Comparison of ENCODE assay signal across 11 cellular contexts in genomic region chr11:65308281-65308891, GRCh38. TPM values are rescaled to one million over a fixed set of nuclear protein-coding genes. Genes with fewer than 3 reads are reported as not detected.
DNase-seq lines count a peak whose midpoint lies in the region; ATAC-seq and TF ChIP-seq lines count a peak whose summit lies in the region.
"Had no signal": no experiment of that assay in that cellular context is flagged by ENCODE, and none has a peak within 500 bp of the region (broad histone marks: within the 10 kb centered on the region; RNA-seq: fewer than 3 reads in every experiment).

No MANE protein-coding gene starts in this region.

- no peak for TF ChIP-seq POLR2A in upper lobe of left lung (IDR thresholded peaks at IDR 0.05)

- 2 to 8% methylated on average over 5 to 7 of the region's 7 CpGs for WGBS in upper lobe of left lung, 2 donors

- TF ChIP-seq CTCF in colonic mucosa (IDR thresholded peaks at IDR 0.05) (no peak), upper lobe of left lung (IDR thresholded peaks at IDR 0.05) (peak in 1 of 6 experiments; percentile 15)

- peaks cover under 1% of the 10 kb centered on the region for H3K27me3 Mint-ChIP-seq in memory B cell
- H3K27me3 Mint-ChIP-seq in activated naive CD8-positive, alpha-beta T cell treated with anti-CD3 and anti-CD28 coated beads, Interleukin-2, amount 50 U/mL, for 24 hours: peaks cover 2% of the 10 kb centered on the region

- no peak overlapping the region for H3K4me3 Mint-ChIP-seq in memory B cell
- H3K4me3 Mint-ChIP-seq in activated naive CD8-positive, alpha-beta T cell treated with anti-CD3 and anti-CD28 coated beads, Interleukin-2, amount 50 U/mL, for 24 hours: no peak overlapping the region
- H3K4me3 Mint-ChIP-seq: activated CD4-positive, alpha-beta memory T cell treated with anti-CD3 and anti-CD28 coated beads, Interleukin-2, amount 10 ng/mL, durations not matched to agents 7 days and 5 days had no signal

- H3K4me1 ChIP-seq in colonic mucosa (peaks cover 21% of the 10 kb centered on the region), upper lobe of left lung (peaks cover 41 to 52% (median 49%) of the 10 kb centered on the region in 4 donors)

- H3K9me3 Mint-ChIP-seq in memory B cell: no peaks in the 10 kb centered on the region
- no peaks in the 10 kb centered on the region for H3K9me3 Mint-ChIP-seq in activated naive CD8-positive, alpha-beta T cell treated with anti-CD3 and anti-CD28 coated beads, Interleukin-2, amount 50 U/mL, for 24 hours
- H3K9me3 Mint-ChIP-seq: activated CD4-positive, alpha-beta memory T cell treated with anti-CD3 and anti-CD28 coated beads, Interleukin-2, amount 10 ng/mL, durations not matched to agents 7 days and 5 days had no signal

- no peaks in the 10 kb centered on the region for H3K27me3 ChIP-seq in colonic mucosa
- H3K27me3 ChIP-seq in upper lobe of left lung: no peaks in the 10 kb centered on the region

- peak overlapping the region; percentile 57 for H3K27ac ChIP-seq in colonic mucosa
- peak overlapping the region; percentile 27 to 75 (median 69) for H3K27ac ChIP-seq in upper lobe of left lung

- H3K4me1 Mint-ChIP-seq in memory B cell: peaks cover 3% of the 10 kb centered on the region
- no peaks in the 10 kb centered on the region for H3K4me1 Mint-ChIP-seq in activated naive CD8-positive, alpha-beta T cell treated with anti-CD3 and anti-CD28 coated beads, Interleukin-2, amount 50 U/mL, for 24 hours
- H3K4me1 Mint-ChIP-seq: activated CD4-positive, alpha-beta memory T cell treated with anti-CD3 and anti-CD28 coated beads, Interleukin-2, amount 10 ng/mL, durations not matched to agents 7 days and 5 days had no signal

- no peaks in the 10 kb centered on the region for H3K9me3 ChIP-seq in colonic mucosa
- no peaks in the 10 kb centered on the region for H3K9me3 ChIP-seq in upper lobe of left lung

- no peak overlapping the region for H3K27ac Mint-ChIP-seq in memory B cell
- H3K27ac Mint-ChIP-seq in activated naive CD8-positive, alpha-beta T cell treated with anti-CD3 and anti-CD28 coated beads, Interleukin-2, amount 50 U/mL, for 24 hours: no peak overlapping the region
- H3K27ac Mint-ChIP-seq: activated CD4-positive, alpha-beta memory T cell treated with anti-CD3 and anti-CD28 coated beads, Interleukin-2, amount 10 ng/mL, durations not matched to agents 7 days and 5 days had no signal

- DNase-seq in NCI-H2227 (lab: John Stamatoyannopoulos, UW; ENCODE audit: unreplicated experiment) (peak; percentile 17), NCI-H2227 treated with DMSO at 0.1 percent for 48 hours (lab: John Stamatoyannopoulos, UW) (no peak), colonic mucosa (peak; percentile 61), memory B cell (ENCODE audit: low spot score in 2 of 2) (no peak), upper lobe of left lung (peak; percentile 32 to 64), SW 1271 (lab: John Stamatoyannopoulos, UW) (no peak), NCI-H748 (lab: John Stamatoyannopoulos, UW; ENCODE audit: unreplicated experiment) (no peak)
- no peak for DNase-seq in activated naive CD8-positive, alpha-beta T cell treated with anti-CD3 and anti-CD28 coated beads, Interleukin-2, amount 50 U/mL, for 24 hours
- DNase-seq: activated CD4-positive, alpha-beta memory T cell treated with anti-CD3 and anti-CD28 coated beads, Interleukin-2, amount 10 ng/mL, durations not matched to agents 7 days and 5 days; mesendoderm; NCI-H2029 treated with DMSO at 0.1 percent for 48 hours had no signal

- peak; percentile 61 for ATAC-seq in memory B cell (ENCODE audit: low read depth)
- ATAC-seq in upper lobe of left lung (ENCODE audit: low FRiP score in 2 of 2): peak; percentile 37 to 52
- no peak for ATAC-seq in activated naive CD8-positive, alpha-beta T cell treated with anti-CD3 and anti-CD28 coated beads, Interleukin-2, amount 50 U/mL, for 24 hours

- no peaks in the 10 kb centered on the region for H3K36me3 ChIP-seq in colonic mucosa
- peaks cover 0 to 6% (median 0%) of the 10 kb centered on the region in 4 donors for H3K36me3 ChIP-seq in upper lobe of left lung

- H3K4me3 ChIP-seq in colonic mucosa (no peak overlapping the region), upper lobe of left lung (no peak overlapping the region)

- peak in 1 of 4 donors; percentile 23 for TF ChIP-seq EP300 in upper lobe of left lung (IDR thresholded peaks at IDR 0.05)

- intact Hi-C loops in colonic mucosa (cut with DNase I): no loop called here

- H3K9ac ChIP-seq in colonic mucosa (ENCODE audit: low read depth in 2 of 2, low read length in 2 of 2): peak overlapping the region; percentile 7 to 32

- H3K36me3 Mint-ChIP-seq in memory B cell: peaks cover 8% of the 10 kb centered on the region
- peaks cover 3% of the 10 kb centered on the region for H3K36me3 Mint-ChIP-seq in activated naive CD8-positive, alpha-beta T cell treated with anti-CD3 and anti-CD28 coated beads, Interleukin-2, amount 50 U/mL, for 24 hours (ENCODE audit: low read depth)

RNA-seq across cellular contexts. Expression of gene CDC42EP2, which starts 6.3 kb away (rescaled TPM):
- 10 to 100 TPM in 1 of 2 donors, 1 to 10 TPM in 1; 7.8 to 28.3 TPM for total RNA-seq in colonic mucosa
- 10 to 100 TPM in 5 of 6 donors, 1 to 10 TPM in 1; 7.7 to 45.2 (median 14.6) TPM for total RNA-seq in upper lobe of left lung

RNA-seq across cellular contexts. Expression of gene DPF2, which starts 25.3 kb away (rescaled TPM):
- total RNA-seq in colonic mucosa (10 to 100 TPM; 35.0 to 48.0 TPM), upper lobe of left lung (10 to 100 TPM; 32.1 to 68.1 (median 54.7) TPM)

RNA-seq across cellular contexts. Expression of gene TIGD3, which starts 46.2 kb away (rescaled TPM):
- total RNA-seq in colonic mucosa (under 1 TPM; 0.48 to 0.77 TPM), upper lobe of left lung (under 1 TPM in 4 of 6 donors, not detected in 2; 0.15 to 0.51 (median 0.35) TPM)

RNA-seq across cellular contexts. Expression of gene POLA2, which starts 46.6 kb away (rescaled TPM):
- total RNA-seq in colonic mucosa (10 to 100 TPM in 1 of 2 donors, 1 to 10 TPM in 1; 5.9 to 28.0 TPM), upper lobe of left lung (10 to 100 TPM in 3 of 6 donors, 1 to 10 TPM in 3; 6.0 to 19.9 (median 8.7) TPM)

Comparison
In these comparisons a context has a peak if more than half of its experiments do, and no peak if none do; other contexts are left out.
1. DNase-seq: peak in NCI-H2227 (single experiment), colonic mucosa (single experiment) and upper lobe of left lung (2 of 2); none in NCI-H2227 treated with DMSO at 0.1 percent for 48 hours (single experiment), memory B cell (0 of 2), SW 1271 (0 of 2), NCI-H748 (single experiment) and activated naive CD8-positive, alpha-beta T cell treated with anti-CD3 and anti-CD28 coated beads, Interleukin-2, amount 50 U/mL, for 24 hours (single experiment).